In the genomic region with DNA sequence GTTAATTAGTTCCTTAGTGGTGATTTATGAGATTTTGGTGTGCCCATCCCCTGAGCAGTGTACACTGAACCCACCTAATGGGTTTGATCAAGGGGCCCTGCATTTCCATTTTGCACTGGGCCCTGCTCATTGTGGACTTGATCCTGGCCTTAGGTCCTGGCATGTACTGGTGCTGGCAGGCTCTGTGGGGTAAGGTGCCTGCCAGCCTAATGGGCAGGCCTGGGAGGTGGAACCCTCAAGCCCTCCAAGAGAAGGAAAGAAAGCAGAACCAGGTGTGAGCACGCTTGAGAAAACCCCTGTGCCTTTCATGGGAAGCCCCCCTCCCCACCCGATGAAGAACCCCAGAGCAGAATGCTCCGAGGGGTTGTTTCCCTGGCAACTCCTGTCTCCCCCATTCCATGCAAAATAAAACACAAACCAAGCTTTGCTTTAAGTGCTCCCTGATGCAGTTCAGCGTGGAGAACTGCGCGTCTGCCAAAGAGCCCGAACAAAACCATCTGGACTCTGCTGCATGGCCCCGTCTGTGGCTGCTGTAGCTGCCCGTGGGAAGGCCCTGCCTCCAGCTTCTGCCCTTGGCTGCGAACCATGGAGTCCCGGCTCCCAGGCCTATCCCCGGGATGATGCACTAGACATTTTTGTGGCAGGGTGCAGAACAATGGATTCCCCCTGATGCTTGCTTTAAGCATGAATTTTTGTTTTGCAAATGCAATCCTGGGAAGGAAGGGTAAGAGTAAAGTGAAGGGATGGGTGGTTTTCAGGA, we compare ENCODE assay signal across 12 cellular contexts.
A peak's percentile ranks its signal among the peaks of the same experiment; 100 is the strongest.
DNase-seq lines count a peak whose midpoint lies in the region; ATAC-seq and TF ChIP-seq lines count a peak whose summit lies in the region.
"Had no signal": no experiment of that assay in that cellular context is flagged by ENCODE, and none has a peak within 500 bp of the region (broad histone marks: within the 10 kb centered on the region; RNA-seq: fewer than 3 reads in every experiment).

No MANE protein-coding gene starts in this region.

- WGBS in GM23248 (ENCODE audit: low coverage in 1 of 2, low lambda C conversion rate in 2 of 2, missing lambda C conversion rate in 2 of 2), 2 experiments = 53% methylated on average over 12 of the region's 12 CpGs
- 66% methylated on average over 12 of the region's 12 CpGs for WGBS in right cardiac atrium
- 64 to 76% (median 66%) methylated on average over 11 to 12 of the region's 12 CpGs for WGBS in stomach, 5 donors

- BruUV-seq in PC-9 (replicated peaks; lab: Mats Ljungman, UMichigan) = no TSS peak

- H3K4me3 ChIP-seq in GM23248 (no peak overlapping the region), right cardiac atrium (ENCODE audit: low read length) (no peak overlapping the region), stomach (no peak overlapping the region), PC-9 (no peak overlapping the region)
- H3K4me3 ChIP-seq: gastrocnemius medialis, K562, suprapubic skin had no signal

- peaks cover 38% of the 10 kb centered on the region for H3K4me1 ChIP-seq in GM23248 (ENCODE audit: insufficient read depth)
- H3K4me1 ChIP-seq in right cardiac atrium (ENCODE audit: control insufficient read depth, insufficient read depth, low read length) = peaks cover 8% of the 10 kb centered on the region
- peaks cover 19 to 66% (median 49%) of the 10 kb centered on the region in 4 donors for H3K4me1 ChIP-seq in stomach
- peaks cover 51% of the 10 kb centered on the region for H3K4me1 ChIP-seq in PC-9 (replicated peaks; ENCODE audit: insufficient read depth)

- no peak for TF ChIP-seq EP300 in stomach (IDR thresholded peaks at IDR 0.05)

- no peak for TF ChIP-seq POLR2A in stomach (IDR thresholded peaks at IDR 0.05)

- TF ChIP-seq CTCF in stomach (IDR thresholded peaks at IDR 0.05) = no peak
- no peak for TF ChIP-seq CTCF in PC-9 (conservative IDR thresholded peaks at IDR 0.05)

- H3K9me2 ChIP-seq in GM23248 (ENCODE audit: insufficient read depth) = no peaks in the 10 kb centered on the region
- H3K9me2 ChIP-seq in PC-9 (ENCODE audit: insufficient read depth) = no peaks in the 10 kb centered on the region

- H2AFZ ChIP-seq in GM23248 (no peak overlapping the region), PC-9 (no peak overlapping the region)

- H3K79me2 ChIP-seq in GM23248 (ENCODE audit: insufficient read depth) = peaks cover 21% of the 10 kb centered on the region
- H3K79me2 ChIP-seq in PC-9 (ENCODE audit: low read depth) = no peaks in the 10 kb centered on the region; the same call in 1 of the 2 replicates

- no peak overlapping the region for H3K27ac ChIP-seq in GM23248
- H3K27ac ChIP-seq in right cardiac atrium (ENCODE audit: low read length) = no peak overlapping the region
- H3K27ac ChIP-seq in stomach = peak overlapping the region in 2 of 5 donors; percentile 21 to 65
- H3K27ac ChIP-seq in PC-9 = no peak overlapping the region
- H3K27ac ChIP-seq: gastrocnemius medialis had no signal

- H3F3A ChIP-seq in GM23248 (ENCODE audit: insufficient read depth) = peaks cover 46% of the 10 kb centered on the region
- peaks cover 18% of the 10 kb centered on the region for H3F3A ChIP-seq in PC-9 (ENCODE audit: insufficient read depth, low read depth)

- H4K20me1 ChIP-seq in GM23248 (ENCODE audit: insufficient read depth) (no peaks in the 10 kb centered on the region), PC-9 (ENCODE audit: insufficient read depth) (no peaks in the 10 kb centered on the region)

- no peak for ATAC-seq in right cardiac atrium
- no peak for ATAC-seq in GM18909 (IDR thresholded peaks at IDR 0.05; ENCODE audit: poor library complexity, unreplicated experiment)
- ATAC-seq: gastrocnemius medialis; K562; naive thymus-derived CD8-positive, alpha-beta T cell had no signal

- H3K36me3 ChIP-seq in GM23248 (ENCODE audit: low read depth) = no peaks in the 10 kb centered on the region
- H3K36me3 ChIP-seq in stomach = no peaks in the 10 kb centered on the region
- H3K36me3 ChIP-seq in PC-9 (ENCODE audit: low read depth) = no peaks in the 10 kb centered on the region
- H3K36me3 ChIP-seq: gastrocnemius medialis, suprapubic skin had no signal

- CTCF ChIA-PET in PC-9 (lab: Charles Lee) = no interaction called here

- no peak overlapping the region for H3K9ac ChIP-seq in GM23248

- in situ Hi-C loops in GM23248 (cut with MboI) = no loop called here

- H3K27me3 ChIP-seq in GM23248 (replicated peaks; ENCODE audit: insufficient read depth) = no peaks in the 10 kb centered on the region
- H3K27me3 ChIP-seq in right cardiac atrium (ENCODE audit: control insufficient read depth, insufficient read depth) = no peaks in the 10 kb centered on the region
- no peaks in the 10 kb centered on the region for H3K27me3 ChIP-seq in stomach
- H3K27me3 ChIP-seq in PC-9 (ENCODE audit: insufficient read depth, low read depth) = no peaks in the 10 kb centered on the region
- H3K27me3 ChIP-seq: gastrocnemius medialis, suprapubic skin had no signal

- H3K9me3 ChIP-seq in GM23248 (ENCODE audit: low read depth) (no peaks in the 10 kb centered on the region), right cardiac atrium (ENCODE audit: control insufficient read depth, low read length) (no peaks in the 10 kb centered on the region), stomach (no peaks in the 10 kb centered on the region), PC-9 (ENCODE audit: insufficient read depth, low read depth) (no peaks in the 10 kb centered on the region)
- H3K9me3 ChIP-seq: gastrocnemius medialis, suprapubic skin had no signal

- H3K4me2 ChIP-seq in GM23248 (ENCODE audit: unreplicated experiment) (no peak overlapping the region), PC-9 (no peak overlapping the region)

- intact Hi-C loops in right cardiac atrium (cut with DNase I) (loop anchor here in 1 of 4 donors (10.0 kb wide), 1 partner anchor 45 kb away; no protein-coding TSS in a partner anchor), stomach (cut with DNase I; ENCODE audit: low total_unique reads) (no loop called here), PC-9 (cut with micrococcal nuclease; ENCODE audit: unreplicated experiment) (loop anchor here (2.0 to 10.0 kb wide), 4 partner anchors 19 to 95 kb away; no protein-coding TSS in a partner anchor)

- DNase-seq in GM23248 (peak; percentile 15), astrocyte of the hippocampus (ENCODE audit: low read depth, low spot score) (peak; percentile 75), right cardiac atrium (peak in 2 of 3 donors; percentile 80 to 82), stomach (peak; percentile 37), NCI-H748 (lab: John Stamatoyannopoulos, UW; ENCODE audit: unreplicated experiment) (no peak), PC-9 (no peak)
- DNase-seq: gastrocnemius medialis; MV-4-11; naive thymus-derived CD8-positive, alpha-beta T cell had no signal

- POLR2A ChIA-PET in PC-9 (lab: Charles Lee; ENCODE audit: unreplicated experiment) = no interaction called here

Comparison
In these comparisons a context has a peak if more than half of its experiments do, and no peak if none do; other contexts are left out.
1. DNase-seq: peak in GM23248 (single experiment), astrocyte of the hippocampus (single experiment), right cardiac atrium (2 of 3) and stomach (single experiment); none in NCI-H748 (single experiment) and PC-9 (0 of 2).